ENCODE assay signal across 20 cellular contexts in the genomic region with DNA sequence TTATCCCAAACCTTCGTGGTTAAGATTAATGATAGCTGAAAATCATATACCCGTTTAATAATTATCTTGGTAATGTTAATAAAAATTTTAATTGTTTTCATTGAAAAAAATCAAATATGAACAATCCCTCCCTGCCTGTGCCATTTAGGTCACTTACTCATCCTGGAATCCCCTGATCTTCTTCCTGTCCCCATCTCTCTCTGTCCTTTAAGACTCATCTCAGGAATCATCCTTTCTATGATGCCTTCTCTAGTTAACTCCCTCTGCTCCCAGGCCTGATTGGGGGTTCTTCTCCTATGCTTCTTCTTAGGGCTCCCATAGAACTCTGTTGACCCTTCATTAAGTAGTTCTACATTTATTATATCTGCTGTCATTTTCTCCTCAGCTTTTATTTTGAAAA.
DNase-seq lines count a peak whose midpoint lies in the region; ATAC-seq and TF ChIP-seq lines count a peak whose summit lies in the region.
"Had no signal": no experiment of that assay in that cellular context is flagged by ENCODE, and none has a peak within 500 bp of the region (broad histone marks: within the 10 kb centered on the region; RNA-seq: fewer than 3 reads in every experiment).

No MANE protein-coding gene starts in this region.

- peaks cover 37% of the 10 kb centered on the region for H3K4me1 Mint-ChIP-seq in memory B cell

- ATAC-seq in activated naive CD4-positive, alpha-beta T cell treated with anti-CD3 and anti-CD28 coated beads, Interleukin-2, amount 50 U/mL, for 72 hours: peak in 1 of 2 donors; percentile 61
- ATAC-seq in memory B cell (ENCODE audit: low read depth) (no peak), HG03135 (IDR thresholded peaks at IDR 0.05; ENCODE audit: unreplicated experiment) (no peak)
- ATAC-seq: Panc1 had no signal

- no peak overlapping the region for H3K9ac ChIP-seq in subcutaneous abdominal adipose tissue (ENCODE audit: low read length in 5 of 5)

- no peaks in the 10 kb centered on the region for H3K9me3 Mint-ChIP-seq in activated naive CD4-positive, alpha-beta T cell treated with anti-CD3 and anti-CD28 coated beads, Interleukin-2, amount 50 U/mL, for 72 hours
- no peaks in the 10 kb centered on the region for H3K9me3 Mint-ChIP-seq in memory B cell
- H3K9me3 Mint-ChIP-seq: H9 had no signal

- H3K36me3 ChIP-seq in subcutaneous abdominal adipose tissue (ENCODE audit: control insufficient read depth in 5 of 5, insufficient read depth in 5 of 5, low read length in 5 of 5): no peaks in the 10 kb centered on the region
- H3K36me3 ChIP-seq: left ventricle myocardium inferior, pancreas, sigmoid colon had no signal

- no peaks in the 10 kb centered on the region for H3K27me3 ChIP-seq in subcutaneous abdominal adipose tissue (ENCODE audit: control insufficient read depth in 5 of 5, insufficient read depth in 4 of 5, low read length in 5 of 5)
- H3K27me3 ChIP-seq: foreskin keratinocyte, pancreas, sigmoid colon had no signal

- H3K36me3 Mint-ChIP-seq in activated naive CD4-positive, alpha-beta T cell treated with anti-CD3 and anti-CD28 coated beads, Interleukin-2, amount 50 U/mL, for 72 hours: peaks cover 12 to 56% of the 10 kb centered on the region in 2 donors
- H3K36me3 Mint-ChIP-seq in memory B cell: peaks cover 27% of the 10 kb centered on the region

- H3K4me3 Mint-ChIP-seq in memory B cell: no peak overlapping the region
- H3K4me3 Mint-ChIP-seq: H9 had no signal

- H3K4me1 ChIP-seq in subcutaneous abdominal adipose tissue (ENCODE audit: control insufficient read depth in 5 of 5, insufficient read depth in 5 of 5, low read length in 5 of 5): peaks cover 3 to 13% (median 3%) of the 10 kb centered on the region in 5 donors

- H3K9me3 ChIP-seq in subcutaneous abdominal adipose tissue (ENCODE audit: control insufficient read depth in 5 of 5, low read length in 5 of 5): no peaks in the 10 kb centered on the region
- H3K9me3 ChIP-seq: left ventricle myocardium inferior, pancreas, sigmoid colon had no signal

- TF ChIP-seq CTCF in VCaP (conservative IDR thresholded peaks at IDR 0.05): no peak

- DNase-seq in activated naive CD4-positive, alpha-beta T cell treated with anti-CD3 and anti-CD28 coated beads, Interleukin-2, amount 50 U/mL, for 72 hours (ENCODE audit: low spot score in 2 of 2): no peak
- DNase-seq in activated naive CD4-positive, alpha-beta T cell treated with Interleukin-2 at 50 U/mL for 16 hours: no peak
- DNase-seq in memory B cell (ENCODE audit: low spot score in 2 of 2): no peak
- DNase-seq in SIG-M5 (lab: John Stamatoyannopoulos, UW): no peak
- DNase-seq in dedifferentiated amniotic fluid mesenchymal stem cell (ENCODE audit: extremely low spot score): no peak
- DNase-seq: activated effector memory CD4-positive, alpha-beta T cell treated with Interleukin-2 at 50 U/mL for 16 hours; DMS 273 treated with DMSO at 0.1 percent for 48 hours; H9; Kasumi-1; left ventricle myocardium inferior; NCI-H1092 treated with DMSO at 0.1 percent for 48 hours; pancreas; sigmoid colon; stimulated activated CD4-positive, alpha-beta T cell treated with anti-CD3 and anti-CD28 coated beads, Interleukin-1b, Interleukin-23, amount 100 ng/mL, for 48 hours had no signal

- H3K27me3 Mint-ChIP-seq in memory B cell: no peaks in the 10 kb centered on the region

- peak overlapping the region; percentile 55 for H3K27ac ChIP-seq in VCaP
- H3K27ac ChIP-seq in subcutaneous abdominal adipose tissue (ENCODE audit: low read depth, low read length): peak overlapping the region; percentile 73
- H3K27ac ChIP-seq: foreskin keratinocyte, pancreas had no signal

- no peak overlapping the region for H3K4me3 ChIP-seq in subcutaneous abdominal adipose tissue (ENCODE audit: low read depth in 1 of 5, low read length in 5 of 5)
- H3K4me3 ChIP-seq: coronary artery, left ventricle myocardium inferior, pancreas, sigmoid colon had no signal

- H3K27ac Mint-ChIP-seq in activated naive CD4-positive, alpha-beta T cell treated with anti-CD3 and anti-CD28 coated beads, Interleukin-2, amount 50 U/mL, for 72 hours: peak overlapping the region; percentile 63 to 74
- H3K27ac Mint-ChIP-seq in memory B cell: peak overlapping the region; percentile 87
